Comparison of ENCODE assay signal across 8 cellular contexts in the genomic region with DNA sequence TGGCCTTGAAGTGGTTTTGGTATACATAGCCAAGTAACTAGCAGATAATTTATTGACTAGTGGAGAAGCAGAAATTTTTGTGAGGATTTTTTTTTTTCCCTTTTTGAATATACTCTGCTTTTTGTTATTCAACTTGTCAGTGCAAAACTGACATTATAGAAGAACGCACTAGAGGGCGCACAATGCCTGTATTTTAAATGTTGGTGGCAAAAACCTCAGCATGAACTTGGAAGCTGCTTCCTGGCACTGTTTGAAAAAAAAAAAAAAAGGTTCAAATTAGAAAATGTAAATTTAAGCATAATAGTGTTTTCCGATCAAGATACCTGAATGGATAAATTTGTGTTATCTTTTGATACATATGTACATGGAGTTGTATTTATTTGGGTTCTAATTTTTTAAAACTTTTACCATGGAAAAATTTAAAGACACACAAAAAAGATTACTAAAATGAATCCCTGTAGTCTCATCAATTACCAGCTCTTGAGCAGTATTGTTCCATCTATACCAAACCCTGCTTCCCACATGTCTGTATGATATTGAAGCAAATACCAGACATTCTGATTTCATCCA. TPM values are rescaled to one million over a fixed set of nuclear protein-coding genes. Genes with fewer than 3 reads are reported as not detected.
DNase-seq lines count a peak whose midpoint lies in the region; ATAC-seq and TF ChIP-seq lines count a peak whose summit lies in the region.

No MANE protein-coding gene starts in this region.

- no peaks in the 10 kb centered on the region for H3K27me3 ChIP-seq in lung (ENCODE audit: control insufficient read depth, insufficient read depth)

- H3K27ac ChIP-seq in lung (ENCODE audit: low read depth in 1 of 2, low read length in 1 of 2) = no peak overlapping the region

- no peaks in the 10 kb centered on the region for H3K9me3 ChIP-seq in lung (ENCODE audit: control insufficient read depth in 2 of 2, insufficient read depth in 1 of 2, low read length in 1 of 2)

- 13% methylated on average over 3 of the region's 3 CpGs for WGBS in lung, 2 donors

- ATAC-seq in GM21717 (IDR thresholded peaks at IDR 0.05; ENCODE audit: unreplicated experiment) = peak; percentile 56
- no peak for ATAC-seq in lung (ENCODE audit: insufficient read depth, low FRiP score)

- no peak overlapping the region for H3K27ac Mint-ChIP-seq in CD14-positive monocyte

- DNase-seq in CD14-positive monocyte (ENCODE audit: low spot score) (no peak), NCI-H2171 (lab: John Stamatoyannopoulos, UW) (peak; percentile 41), dermis blood vessel endothelial cell (peak; percentile 89), lung (ENCODE audit: low spot score) (peak; percentile 57), HPDE6-E6E7 (ENCODE audit: extremely low spot score) (no peak)
- peak; percentile 17 to 54 for DNase-seq in activated CD4-positive, alpha-beta T cell treated with anti-CD3 and anti-CD28 coated beads for 24 hours (ENCODE audit: low read depth in 2 of 2)
- peak; percentile 7 for DNase-seq in stimulated activated CD8-positive, alpha-beta memory T cell treated with anti-CD3 and anti-CD28 coated beads, Interleukin-4, amount 100 ng/mL, for 4 hours (ENCODE audit: low read depth in 2 of 2, low spot score in 1 of 2)

- H3K36me3 Mint-ChIP-seq in CD14-positive monocyte = peaks cover 0 to 4% of the 10 kb centered on the region in 2 donors

- H3K4me1 ChIP-seq in lung (ENCODE audit: control insufficient read depth in 2 of 2, insufficient read depth in 2 of 2, low read length in 2 of 2) = no peaks in the 10 kb centered on the region

- no peaks in the 10 kb centered on the region for H3K36me3 ChIP-seq in lung (ENCODE audit: control insufficient read depth in 2 of 2, insufficient read depth in 2 of 2, low read length in 2 of 2)

- no peak overlapping the region for H3K4me3 ChIP-seq in lung

- no peaks in the 10 kb centered on the region for H3K4me1 Mint-ChIP-seq in CD14-positive monocyte

- TF ChIP-seq CTCF in CD14-positive monocyte (IDR thresholded peaks at IDR 0.05) (peak; percentile 66), lung (IDR thresholded peaks at IDR 0.05; ENCODE audit: control extremely low read depth, extremely low read depth) (peak; percentile 64)

- no peak overlapping the region for H3K4me3 Mint-ChIP-seq in CD14-positive monocyte

- no peaks in the 10 kb centered on the region for H3K27me3 Mint-ChIP-seq in CD14-positive monocyte (ENCODE audit: low read depth in 3 of 3)

- intact Hi-C loops in CD14-positive monocyte (cut with micrococcal nuclease) = loop anchor here (5.0 kb wide), 2 partner anchors 541 to 546 kb away; no protein-coding TSS in a partner anchor

- peaks cover 0 to under 1% (median 0%) of the 10 kb centered on the region in 7 donors for H3K9me3 Mint-ChIP-seq in CD14-positive monocyte

RNA-seq across cellular contexts. Expression of gene SLC25A26, which starts 56.0 kb away (rescaled TPM):
- polyA plus RNA-seq in CD14-positive monocyte (10 to 100 TPM; 14.4 to 23.0 TPM), lung (10 to 100 TPM; 10.4 to 13.2 TPM)
- total RNA-seq in dermis blood vessel endothelial cell (17.5 and 20.8 TPM in 2 replicates), lung (10 to 100 TPM; 16.5 to 18.0 TPM)

Comparison
In these comparisons a context has a peak if more than half of its experiments do, and no peak if none do; other contexts are left out.
1. DNase-seq: peak in NCI-H2171 (single experiment), activated CD4-positive, alpha-beta T cell treated with anti-CD3 and anti-CD28 coated beads for 24 hours (2 of 2), dermis blood vessel endothelial cell (single experiment), lung (single experiment) and stimulated activated CD8-positive, alpha-beta memory T cell treated with anti-CD3 and anti-CD28 coated beads, Interleukin-4, amount 100 ng/mL, for 4 hours (2 of 2); none in CD14-positive monocyte (single experiment) and HPDE6-E6E7 (single experiment).